ENCODE assay signal across 8 cellular contexts in the genomic region with DNA sequence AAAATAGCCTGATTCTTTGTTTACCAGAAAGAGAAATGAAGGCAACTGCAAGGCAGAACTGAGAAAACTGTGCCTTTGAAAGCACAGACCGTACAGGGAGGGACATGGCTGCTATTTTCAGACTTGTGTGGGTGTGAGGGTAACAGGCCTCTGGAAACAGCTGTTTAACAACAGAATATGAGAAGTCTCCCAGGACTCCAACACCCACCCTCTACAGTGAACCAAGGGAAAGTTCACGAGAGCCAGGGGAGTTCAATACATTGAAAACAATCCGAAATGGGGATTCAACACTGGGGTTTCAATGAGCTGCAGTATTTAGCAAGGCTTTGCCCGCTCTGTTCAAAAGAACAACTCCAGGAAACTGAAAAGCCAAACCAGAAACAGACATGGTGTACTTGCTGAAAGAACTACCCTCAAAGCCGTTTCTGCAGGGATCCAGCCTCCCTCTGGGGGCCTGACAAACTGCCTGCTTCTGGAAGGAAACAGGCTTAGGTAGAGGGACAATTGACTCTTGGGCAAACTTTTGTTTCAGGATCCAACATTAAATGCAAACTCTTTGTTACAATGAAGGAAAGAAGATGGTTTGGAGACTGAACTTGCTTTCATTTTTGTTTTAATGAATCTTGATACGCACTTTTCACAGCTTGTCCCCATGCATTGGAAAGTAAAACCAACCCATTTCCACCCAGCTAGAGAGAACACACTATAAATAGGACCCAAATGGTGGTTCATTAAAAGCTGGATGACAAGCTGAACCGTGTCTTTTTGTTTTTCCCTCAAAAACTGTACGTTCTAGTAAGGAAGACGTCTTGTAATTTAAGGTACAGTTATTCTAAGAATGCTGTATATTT.
DNase-seq lines count a peak whose midpoint lies in the region; ATAC-seq, FAIRE-seq and TF ChIP-seq lines count a peak whose summit lies in the region.

No MANE protein-coding gene starts in this region.

- no TSS peak for BruUV-seq in OCI-LY7 (replicated peaks; lab: Mats Ljungman, UMichigan)

- TF ChIP-seq CTCF in GM12864 (IDR thresholded peaks at IDR 0.05; ENCODE audit: low read depth, low read length, missing control alignments) (no peak), OCI-LY7 (conservative IDR thresholded peaks at IDR 0.05; ENCODE audit: low read length) (no peak)

- 47 to 79% (median 71%) methylated on average over 9 of the region's 9 CpGs for WGBS in small intestine, 3 donors

- H3K4me2 ChIP-seq in OCI-LY7 (ENCODE audit: low read length), result peak overlapping the region; percentile 58

- H4K20me1 ChIP-seq in OCI-LY7 (ENCODE audit: insufficient read depth, low read length), result no peaks in the 10 kb centered on the region

- peak; percentile 89 for ATAC-seq in GM21528 (IDR thresholded peaks at IDR 0.05; ENCODE audit: low FRiP score, unreplicated experiment)
- ATAC-seq in stimulated activated effector memory CD8-positive, alpha-beta T cell treated with anti-CD3 and anti-CD28 coated beads, Interleukin-12 subunit alpha, Interleukin-12 subunit beta, amount 100 ng/mL, for 72 hours, result peak; percentile 49

- DNase-seq in GM12864 (ENCODE audit: low read depth) (peak; percentile 59), OCI-LY7 (ENCODE audit: low spot score) (peak; percentile 22), fibroblast of peridontal ligament (ENCODE audit: extremely low read depth) (peak; percentile 49), NCI-H187 treated with DMSO at 0.1 percent for 48 hours (lab: John Stamatoyannopoulos, UW) (no peak), NCI-H146 (lab: John Stamatoyannopoulos, UW) (no peak), small intestine (no peak)
- peak in 1 of 2 donors; percentile 48 for DNase-seq in stimulated activated effector memory CD8-positive, alpha-beta T cell treated with anti-CD3 and anti-CD28 coated beads, Interleukin-12 subunit alpha, Interleukin-12 subunit beta, amount 100 ng/mL, for 72 hours (ENCODE audit: low spot score in 2 of 2)

- H3K36me3 ChIP-seq in OCI-LY7 (ENCODE audit: insufficient read depth, low read length) (no peaks in the 10 kb centered on the region), small intestine (ENCODE audit: control insufficient read depth in 2 of 2, insufficient read depth in 2 of 2, low read length in 2 of 2) (no peaks in the 10 kb centered on the region)

- H2AFZ ChIP-seq in OCI-LY7 (ENCODE audit: low read length), result peak overlapping the region; percentile 92

- H3K4me1 Mint-ChIP-seq in stimulated activated effector memory CD8-positive, alpha-beta T cell treated with anti-CD3 and anti-CD28 coated beads, Interleukin-12 subunit alpha, Interleukin-12 subunit beta, amount 100 ng/mL, for 72 hours, result peaks cover 27% of the 10 kb centered on the region

- intact Hi-C loops in OCI-LY7 (cut with micrococcal nuclease; ENCODE audit: unreplicated experiment), result no loop called here

- no peaks in the 10 kb centered on the region for H3K9me2 ChIP-seq in OCI-LY7 (ENCODE audit: insufficient read depth, low read length)

- FAIRE-seq in small intestine (lab: Jason Lieb, UNC), result no peak

- no peaks in the 10 kb centered on the region for H3K9me3 Mint-ChIP-seq in stimulated activated effector memory CD8-positive, alpha-beta T cell treated with anti-CD3 and anti-CD28 coated beads, Interleukin-12 subunit alpha, Interleukin-12 subunit beta, amount 100 ng/mL, for 72 hours

- no peaks in the 10 kb centered on the region for H3K36me3 Mint-ChIP-seq in stimulated activated effector memory CD8-positive, alpha-beta T cell treated with anti-CD3 and anti-CD28 coated beads, Interleukin-12 subunit alpha, Interleukin-12 subunit beta, amount 100 ng/mL, for 72 hours

- peak overlapping the region; percentile 67 for H3K4me3 Mint-ChIP-seq in stimulated activated effector memory CD8-positive, alpha-beta T cell treated with anti-CD3 and anti-CD28 coated beads, Interleukin-12 subunit alpha, Interleukin-12 subunit beta, amount 100 ng/mL, for 72 hours

- H3K27me3 ChIP-seq in small intestine (ENCODE audit: control insufficient read depth in 2 of 2, insufficient read depth in 2 of 2, low read length in 2 of 2), result no peaks in the 10 kb centered on the region

- no peak overlapping the region for H3K27ac ChIP-seq in OCI-LY7 (ENCODE audit: low read depth, low read length, poor library complexity, severe bottlenecking)
- H3K27ac ChIP-seq in small intestine (ENCODE audit: low read depth in 1 of 2, low read length in 1 of 2), result peak overlapping the region in 1 of 2 donors; percentile 94

- H3K9me3 ChIP-seq in OCI-LY7 (ENCODE audit: low read length), result no peaks in the 10 kb centered on the region
- no peaks in the 10 kb centered on the region for H3K9me3 ChIP-seq in small intestine (ENCODE audit: control insufficient read depth, low read depth)

- H3K79me2 ChIP-seq in OCI-LY7 (ENCODE audit: insufficient read depth, low read depth, low read length), result no peaks in the 10 kb centered on the region

- peak overlapping the region; percentile 10; the same call in 1 of the 2 replicates for H3K4me3 ChIP-seq in GM12864 (ENCODE audit: low read depth, low read length)
- peak overlapping the region; percentile 16 for H3K4me3 ChIP-seq in OCI-LY7 (ENCODE audit: low read depth, low read length, poor library complexity, severe bottlenecking)
- no peak overlapping the region for H3K4me3 ChIP-seq in small intestine (ENCODE audit: low read depth in 1 of 2, low read length in 2 of 2)

- peaks cover 15% of the 10 kb centered on the region for H3K4me1 ChIP-seq in OCI-LY7 (ENCODE audit: insufficient read depth, low read length, poor library complexity, severe bottlenecking)
- H3K4me1 ChIP-seq in small intestine (ENCODE audit: control insufficient read depth in 2 of 2, insufficient read depth in 1 of 2, low read depth in 1 of 2, low read length in 1 of 2), result peaks cover 0 to 4% of the 10 kb centered on the region in 2 donors

- POLR2A ChIA-PET in OCI-LY7 (lab: Charles Lee), result interaction anchor here (0.6 to 0.8 kb wide), 2 partner anchors 11 to 472 kb away, joined by 3 read pairs; no protein-coding TSS in a partner anchor

- CTCF ChIA-PET in OCI-LY7 (lab: Charles Lee; ENCODE audit: unreplicated experiment), result no interaction called here

- H3K27ac Mint-ChIP-seq in stimulated activated effector memory CD8-positive, alpha-beta T cell treated with anti-CD3 and anti-CD28 coated beads, Interleukin-12 subunit alpha, Interleukin-12 subunit beta, amount 100 ng/mL, for 72 hours, result peak overlapping the region; percentile 93

Comparison
In these comparisons a context has a peak if more than half of its experiments do, and no peak if none do; other contexts are left out.
1. DNase-seq: peak in GM12864 (single experiment), OCI-LY7 (single experiment) and fibroblast of peridontal ligament (single experiment); none in NCI-H187 treated with DMSO at 0.1 percent for 48 hours (single experiment), NCI-H146 (single experiment) and small intestine (single experiment).
2. H3K4me3 ChIP-seq: peak in GM12864 (single experiment) and OCI-LY7 (single experiment); none in small intestine (0 of 2).